In the genomic region with DNA sequence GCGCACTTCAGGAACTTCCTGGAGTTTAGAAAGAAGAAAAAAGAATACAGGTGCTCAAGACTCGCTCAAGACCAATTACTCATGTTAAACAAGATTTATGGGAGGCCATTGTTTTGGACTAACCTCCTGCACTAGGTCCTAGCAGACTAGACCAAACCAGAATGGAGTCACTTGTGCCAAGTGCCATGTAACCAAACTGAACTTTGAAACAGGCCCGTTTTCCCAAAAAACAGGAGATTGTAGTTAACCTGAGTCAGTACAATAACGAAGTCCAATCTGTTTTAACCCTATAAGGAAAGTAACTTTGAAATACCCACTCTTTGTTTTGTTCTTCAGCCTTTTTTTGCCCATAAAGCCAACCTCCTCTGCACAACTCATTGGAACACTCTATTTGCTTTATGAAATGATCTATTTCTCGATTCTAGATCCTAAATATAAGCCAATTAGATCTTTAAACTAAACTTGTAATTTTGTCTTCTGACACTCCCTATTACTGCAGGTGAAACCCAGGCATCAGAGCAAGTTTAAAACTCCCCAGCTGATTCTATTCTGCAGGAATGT, we compare ENCODE assay signal across 8 cellular contexts. TPM values are rescaled to one million over a fixed set of nuclear protein-coding genes. Genes with fewer than 3 reads are reported as not detected.
A peak's percentile ranks its signal among the peaks of the same experiment; 100 is the strongest.
DNase-seq lines count a peak whose midpoint lies in the region; ATAC-seq and TF ChIP-seq lines count a peak whose summit lies in the region.

No MANE protein-coding gene starts in this region.

- no peaks in the 10 kb centered on the region for H3K36me3 ChIP-seq in HAP-1 (replicated peaks)
- H3K36me3 ChIP-seq in hepatocyte (replicated peaks; ENCODE audit: insufficient read depth, low read depth), result no peaks in the 10 kb centered on the region
- H3K36me3 ChIP-seq in spleen, result no peaks in the 10 kb centered on the region

- H3K4me1 Mint-ChIP-seq in WTC11, result peaks cover 45% of the 10 kb centered on the region

- H3K79me2 ChIP-seq in hepatocyte, result peaks cover 35% of the 10 kb centered on the region

- DNase-seq in HAP-1 (ENCODE audit: low spot score in 2 of 2) (no peak), WTC11 (ENCODE audit: low spot score) (no peak), hepatocyte (ENCODE audit: low spot score) (no peak), spleen (no peak), NCI-H774 (lab: John Stamatoyannopoulos, UW) (no peak), AG20443 (ENCODE audit: low spot score) (no peak)
- no peak for DNase-seq in stimulated activated CD4-positive, alpha-beta T cell treated with anti-CD3 and anti-CD28 coated beads, Interleukin-1b, Interleukin-23, amount 100 ng/mL, for 48 hours

- POLR2A ChIA-PET in WTC11 (lab: Charles Lee), result no interaction called here

- 90% methylated on average over 5 of the region's 5 CpGs for WGBS in hepatocyte (ENCODE audit: low lambda C conversion rate, missing lambda C conversion rate)
- 91 to 97% (median 93%) methylated on average over 5 of the region's 5 CpGs for WGBS in spleen, 5 donors

- H3K4me1 ChIP-seq in HAP-1 (peaks cover 21% of the 10 kb centered on the region), hepatocyte (ENCODE audit: insufficient read depth) (peaks cover 10% of the 10 kb centered on the region), spleen (peaks cover 10 to 32% (median 28%) of the 10 kb centered on the region in 6 donors)

- ATAC-seq in WTC11, result no peak
- ATAC-seq in GM18858 (IDR thresholded peaks at IDR 0.05; ENCODE audit: unreplicated experiment), result no peak

- in situ Hi-C loops in HAP-1 (cut with MboI; ENCODE audit: low sequenced_read_pairs), result no loop called here

- peak overlapping the region; percentile 83 for H2AFZ ChIP-seq in hepatocyte

- H3K27ac Mint-ChIP-seq in WTC11, result peak overlapping the region; percentile 94

- peaks cover 2% of the 10 kb centered on the region; the same call in 1 of the 2 replicates for H3K36me3 Mint-ChIP-seq in WTC11

- H3K27me3 Mint-ChIP-seq in WTC11 (ENCODE audit: low read depth), result peaks cover 6% of the 10 kb centered on the region; the same call in 1 of the 2 replicates

- no peaks in the 10 kb centered on the region for H4K20me1 ChIP-seq in hepatocyte (ENCODE audit: insufficient read depth, poor library complexity, severe bottlenecking)

- CTCF ChIA-PET in WTC11 (lab: Charles Lee), result interaction anchor here (1.6 kb wide), 1 partner anchor 69 kb away, joined by 4 read pairs; no protein-coding TSS in a partner anchor

- peak overlapping the region; percentile 89 for H3K4me2 ChIP-seq in hepatocyte

- TF ChIP-seq POLR2A in spleen (IDR thresholded peaks at IDR 0.05), result no peak

- no peaks in the 10 kb centered on the region for H3K9me2 ChIP-seq in hepatocyte (replicated peaks; ENCODE audit: insufficient read depth)

- intact Hi-C loops in spleen (cut with DNase I; ENCODE audit: low total_unique reads), result loop anchor here (10.0 kb wide), 1 partner anchor 315 kb away; the partner anchor contains the start of gene SIPA1L2

- H3K4me3 Mint-ChIP-seq in WTC11, result peak overlapping the region; percentile 91

- H3K27me3 ChIP-seq in HAP-1 (ENCODE audit: low read depth) (no peaks in the 10 kb centered on the region), hepatocyte (no peaks in the 10 kb centered on the region), spleen (replicated peaks in 1 of 7) (no peaks in the 10 kb centered on the region)

- H3K27ac ChIP-seq in hepatocyte (peak overlapping the region; percentile 84), spleen (peak overlapping the region; percentile 74 to 92 (median 84))

- H3K9me3 ChIP-seq in HAP-1 (no peaks in the 10 kb centered on the region), hepatocyte (ENCODE audit: low read depth) (no peaks in the 10 kb centered on the region), spleen (no peaks in the 10 kb centered on the region)

- no peaks in the 10 kb centered on the region; the same call in 1 of the 2 replicates for H3K9me3 Mint-ChIP-seq in WTC11

- H3K4me3 ChIP-seq in HAP-1 (peak overlapping the region; percentile 92), hepatocyte (peak overlapping the region; percentile 45), spleen (peak overlapping the region; percentile 78 to 87 (median 84))

- TF ChIP-seq CTCF in WTC11 (IDR thresholded peaks at IDR 0.05) (no peak), hepatocyte (IDR thresholded peaks at IDR 0.05; ENCODE audit: poor library complexity) (no peak), spleen (IDR thresholded peaks at IDR 0.05 in 8 of 11, conservative IDR thresholded peaks at IDR 0.05 in 3 of 11) (no peak)

TF ChIP-seq in WTC11, 78 proteins besides CTCF, POLR2A, EP300 and RAD21:
- TF ChIP-seq PRRX2 (CRISPR knock-in tag; IDR thresholded peaks at IDR 0.05) (no peak), TEAD1 (CRISPR knock-in tag; IDR thresholded peaks at IDR 0.05) (no peak), EMX1 (CRISPR knock-in tag; IDR thresholded peaks at IDR 0.05) (no peak), E2F1 (CRISPR knock-in tag; IDR thresholded peaks at IDR 0.05) (no peak), SP1 (CRISPR knock-in tag; conservative IDR thresholded peaks at IDR 0.05) (no peak), FOXP1 (CRISPR knock-in tag; IDR thresholded peaks at IDR 0.05; ENCODE audit: borderline replicate concordance) (no peak), ZNF232 (CRISPR knock-in tag; IDR thresholded peaks at IDR 0.05) (no peak), ZNF219 (CRISPR knock-in tag; IDR thresholded peaks at IDR 0.05; ENCODE audit: borderline replicate concordance) (no peak), KAT7 (CRISPR knock-in tag; IDR thresholded peaks at IDR 0.05; ENCODE audit: borderline replicate concordance) (no peak), RORB (CRISPR knock-in tag; IDR thresholded peaks at IDR 0.05) (no peak)
- TF ChIP-seq, protein P1, sequence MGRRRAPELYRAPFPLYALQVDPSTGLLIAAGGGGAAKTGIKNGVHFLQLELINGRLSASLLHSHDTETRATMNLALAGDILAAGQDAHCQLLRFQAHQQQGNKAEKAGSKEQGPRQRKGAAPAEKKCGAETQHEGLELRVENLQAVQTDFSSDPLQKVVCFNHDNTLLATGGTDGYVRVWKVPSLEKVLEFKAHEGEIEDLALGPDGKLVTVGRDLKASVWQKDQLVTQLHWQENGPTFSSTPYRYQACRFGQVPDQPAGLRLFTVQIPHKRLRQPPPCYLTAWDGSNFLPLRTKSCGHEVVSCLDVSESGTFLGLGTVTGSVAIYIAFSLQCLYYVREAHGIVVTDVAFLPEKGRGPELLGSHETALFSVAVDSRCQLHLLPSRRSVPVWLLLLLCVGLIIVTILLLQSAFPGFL (CRISPR knock-in tag; IDR thresholded peaks at IDR 0.05; ENCODE audit: borderline replicate concordance), result no peak

RNA-seq across cellular contexts. Expression of gene NTPCR, which starts 0.7 kb away (rescaled TPM):
- total RNA-seq in WTC11 (2021), result 102 to 109 TPM (median 103 TPM) in 3 replicates
- 32.1 and 43.2 TPM in 2 replicates for total RNA-seq in hepatocyte
- 52.9 and 53.8 TPM in 2 replicates for polyA plus RNA-seq in hepatocyte
- total RNA-seq in spleen, result 10 to 100 TPM; 18.8 to 37.9 (median 24.1) TPM
- polyA plus RNA-seq in spleen, result 10 to 100 TPM; 34.3 to 42.6 (median 40.9) TPM
